Comparison of ENCODE assay signal across 11 cellular contexts in genomic region chr11:75326439-75326810, GRCh38. TPM values are rescaled to one million over a fixed set of nuclear protein-coding genes. Genes with fewer than 3 reads are reported as not detected.
DNase-seq lines count a peak whose midpoint lies in the region; ATAC-seq and TF ChIP-seq lines count a peak whose summit lies in the region.
"Had no signal": no experiment of that assay in that cellular context is flagged by ENCODE, and none has a peak within 500 bp of the region (broad histone marks: within the 10 kb centered on the region; RNA-seq: fewer than 3 reads in every experiment).

No MANE protein-coding gene starts in this region.

- no peak for TF ChIP-seq CTCF in Caco-2 (IDR thresholded peaks at IDR 0.05; ENCODE audit: insufficient read depth in 1 of 2, low read depth in 1 of 2, low read length in 1 of 2, severe bottlenecking in 1 of 2, unreplicated experiment in 1 of 2)
- no peak for TF ChIP-seq CTCF in gastrocnemius medialis (IDR thresholded peaks at IDR 0.05 in 4 of 5, conservative IDR thresholded peaks at IDR 0.05 in 1 of 5)

- no peaks in the 10 kb centered on the region for H3K27me3 Mint-ChIP-seq in Caco-2 (ENCODE audit: insufficient read depth, unreplicated experiment)
- H3K27me3 Mint-ChIP-seq in dendritic cell treated with granulocyte-macrophage colony-stimulating factor and Interleukin-4, amounts not matched to agents 40 ng/mL and 50 ng/mL, for 4 days = no peaks in the 10 kb centered on the region

- POLR2A ChIA-PET in Caco-2 (lab: Charles Lee) = interaction anchor here (0.7 kb wide), 1 partner anchor 55 kb away, joined by 8 read pairs; no protein-coding TSS in a partner anchor

- peaks cover 61% of the 10 kb centered on the region for H3K4me1 Mint-ChIP-seq in Caco-2 (ENCODE audit: low read depth, unreplicated experiment)
- peaks cover 69% of the 10 kb centered on the region for H3K4me1 Mint-ChIP-seq in dendritic cell treated with granulocyte-macrophage colony-stimulating factor and Interleukin-4, amounts not matched to agents 40 ng/mL and 50 ng/mL, for 4 days (ENCODE audit: low read depth)

- H3K27me3 ChIP-seq in Caco-2 (replicated peaks; ENCODE audit: control insufficient read depth, insufficient read depth, low read length) (no peaks in the 10 kb centered on the region), SJCRH30 (no peaks in the 10 kb centered on the region), gastrocnemius medialis (no peaks in the 10 kb centered on the region)

- H3K36me3 Mint-ChIP-seq in Caco-2 (ENCODE audit: insufficient read depth, unreplicated experiment) = peaks cover 33% of the 10 kb centered on the region
- H3K36me3 Mint-ChIP-seq in dendritic cell treated with granulocyte-macrophage colony-stimulating factor and Interleukin-4, amounts not matched to agents 40 ng/mL and 50 ng/mL, for 4 days (ENCODE audit: low read depth) = peaks cover 94% of the 10 kb centered on the region

- no peaks in the 10 kb centered on the region for H3K9me3 ChIP-seq in Caco-2
- no peaks in the 10 kb centered on the region for H3K9me3 ChIP-seq in SJCRH30 (replicated peaks)
- no peaks in the 10 kb centered on the region for H3K9me3 ChIP-seq in gastrocnemius medialis
- H3K9me3 ChIP-seq: mucosa of descending colon had no signal

- CTCF ChIA-PET in Caco-2 (lab: Charles Lee) = interaction anchor here (0.9 to 1.5 kb wide), 3 partner anchors 47 to 63 kb away, joined by 3 to 4 read pairs (median 3); no protein-coding TSS in a partner anchor

- H3K4me3 Mint-ChIP-seq in Caco-2 (ENCODE audit: unreplicated experiment) = no peak overlapping the region
- no peak overlapping the region for H3K4me3 Mint-ChIP-seq in dendritic cell treated with granulocyte-macrophage colony-stimulating factor and Interleukin-4, amounts not matched to agents 40 ng/mL and 50 ng/mL, for 4 days

- no TSS peak for BruUV-seq in Caco-2 (replicated peaks; lab: Mats Ljungman, UMichigan)

- peak overlapping the region; percentile 76 for H3K27ac Mint-ChIP-seq in Caco-2 (ENCODE audit: unreplicated experiment)
- H3K27ac Mint-ChIP-seq in dendritic cell treated with granulocyte-macrophage colony-stimulating factor and Interleukin-4, amounts not matched to agents 40 ng/mL and 50 ng/mL, for 4 days = peak overlapping the region; percentile 70

- no peaks in the 10 kb centered on the region for H3K9me3 Mint-ChIP-seq in Caco-2 (ENCODE audit: unreplicated experiment)
- H3K9me3 Mint-ChIP-seq in dendritic cell treated with granulocyte-macrophage colony-stimulating factor and Interleukin-4, amounts not matched to agents 40 ng/mL and 50 ng/mL, for 4 days = no peaks in the 10 kb centered on the region

- H3K4me1 ChIP-seq in Caco-2 (peaks cover 46% of the 10 kb centered on the region), SJCRH30 (peaks cover 35% of the 10 kb centered on the region), gastrocnemius medialis (peaks cover 0 to 4% of the 10 kb centered on the region in 2 donors)

- in situ Hi-C loops in gastrocnemius medialis (cut with MboI; ENCODE audit: low sequenced_read_pairs in 4 of 4) = loop anchor here in 1 of 4 donors (5.0 kb wide), 1 partner anchor 56 kb away; no protein-coding TSS in a partner anchor

- no peaks in the 10 kb centered on the region; the same call in none of the 2 replicates for H3K36me3 ChIP-seq in Caco-2 (ENCODE audit: control insufficient read depth, insufficient read depth, low read length)
- peaks cover 32% of the 10 kb centered on the region for H3K36me3 ChIP-seq in SJCRH30
- H3K36me3 ChIP-seq in gastrocnemius medialis = no peaks in the 10 kb centered on the region

- ATAC-seq in gastrocnemius medialis = no peak
- no peak for ATAC-seq in GM18909 (IDR thresholded peaks at IDR 0.05; ENCODE audit: poor library complexity, unreplicated experiment)
- ATAC-seq in GM19463 (IDR thresholded peaks at IDR 0.05; ENCODE audit: unreplicated experiment) = no peak
- no peak for ATAC-seq in HG03175 (IDR thresholded peaks at IDR 0.05; ENCODE audit: unreplicated experiment)

- peak overlapping the region; percentile 24; the same call in 1 of the 2 replicates for H3K27ac ChIP-seq in SJCRH30
- H3K27ac ChIP-seq in gastrocnemius medialis = peak overlapping the region in 3 of 4 donors; percentile 49 to 55 (median 50)

- H3K4me3 ChIP-seq in Caco-2 (ENCODE audit: low read depth, low read length) (no peak overlapping the region), SJCRH30 (no peak overlapping the region), gastrocnemius medialis (no peak overlapping the region)
- H3K4me3 ChIP-seq: mucosa of descending colon had no signal

- no peak for TF ChIP-seq POLR2A in gastrocnemius medialis (IDR thresholded peaks at IDR 0.05)

- DNase-seq in Caco-2 (no peak), SJCRH30 (no peak), gastrocnemius medialis (no peak), NCI-H1417 (lab: John Stamatoyannopoulos, UW) (no peak)
- DNase-seq: erythroblast, NCI-H2227 treated with DMSO at 0.1 percent for 48 hours had no signal

- intact Hi-C loops in Caco-2 (cut with micrococcal nuclease; ENCODE audit: unreplicated experiment) (no loop called here), gastrocnemius medialis (cut with DNase I; ENCODE audit: low total_unique reads) (no loop called here)
- intact Hi-C loops in dendritic cell treated with granulocyte-macrophage colony-stimulating factor and Interleukin-4, amounts not matched to agents 40 ng/mL and 50 ng/mL, for 4 days (cut with micrococcal nuclease) = no loop called here

RNA-seq across cellular contexts. Expression of gene ARRB1, which starts 25.0 kb away (rescaled TPM):
- total RNA-seq in Caco-2 (2022) = 115 and 116 TPM in 2 replicates
- total RNA-seq in SJCRH30 (2014; rRNA removed; shearing (Covaris generic)) = 112 and 121 TPM in 2 replicates
- 10 to 100 TPM in 1 of 4 donors, 1 to 10 TPM in 3; 4.3 to 11.8 (median 5.4) TPM for total RNA-seq in gastrocnemius medialis
